8 cellular contexts compared by ENCODE assay signal in genomic region chr1:75615664-75616435, GRCh38. TPM values are rescaled to one million over a fixed set of nuclear protein-coding genes. Genes with fewer than 3 reads are reported as not detected.
DNase-seq lines count a peak whose midpoint lies in the region; ATAC-seq and TF ChIP-seq lines count a peak whose summit lies in the region.

No MANE protein-coding gene starts in this region.

- DNase-seq in AG04449 (ENCODE audit: low read depth, low spot score) (no peak), M059J (ENCODE audit: low read depth) (peak; percentile 14), occipital lobe (lab: John Stamatoyannopoulos, UW) (peak; percentile 17), NOMO-1 treated with DMSO at 0.1 percent for 48 hours (lab: John Stamatoyannopoulos, UW; ENCODE audit: unreplicated experiment) (no peak), NAMALWA (ENCODE audit: low spot score) (no peak)
- peak; percentile 5 for DNase-seq in activated naive CD4-positive, alpha-beta T cell treated with Interleukin-2 at 50 U/mL for 16 hours

- no peaks in the 10 kb centered on the region for H3K36me3 ChIP-seq in gastroesophageal sphincter

- TF ChIP-seq CTCF in AG04449 (IDR thresholded peaks at IDR 0.05; ENCODE audit: insufficient read depth, low read length, missing control alignments) = no peak
- no peak for TF ChIP-seq CTCF in gastroesophageal sphincter (IDR thresholded peaks at IDR 0.05)

- ATAC-seq in GM18511 (IDR thresholded peaks at IDR 0.05; ENCODE audit: unreplicated experiment) (peak; percentile 44), gastroesophageal sphincter (peak; percentile 72)

- no peak for TF ChIP-seq POLR2A in gastroesophageal sphincter (IDR thresholded peaks at IDR 0.05)

- H3K9me3 ChIP-seq in gastroesophageal sphincter = no peaks in the 10 kb centered on the region

- peaks cover 56% of the 10 kb centered on the region for H3K27me3 ChIP-seq in gastroesophageal sphincter

- TF ChIP-seq EP300 in gastroesophageal sphincter (IDR thresholded peaks at IDR 0.05) = no peak

- peaks cover 0 to 31% (median 18%) of the 10 kb centered on the region in 3 donors for H3K4me1 ChIP-seq in gastroesophageal sphincter

- H3K27ac ChIP-seq in gastroesophageal sphincter = no peak overlapping the region

- POLR2A ChIA-PET in AG04449 (lab: Yijun Ruan, JAX) = no interaction called here

- CTCF ChIA-PET in AG04449 (lab: Yijun Ruan, JAX) = interaction anchor here (1.9 kb wide), 1 partner anchor 350 kb away, joined by 4 read pairs; no protein-coding TSS in a partner anchor

- 0% methylated on average over 4 of the region's 72 CpGs; no CpG with 5 or more reads in 1 of the 2 donors for WGBS in gastroesophageal sphincter (ENCODE audit: low coverage in 1 of 2), 2 donors

- H3K4me3 ChIP-seq in AG04449 (ENCODE audit: low read depth, low read length) = peak overlapping the region; percentile 55
- H3K4me3 ChIP-seq in gastroesophageal sphincter = peak overlapping the region; percentile 51 to 60

RNA-seq across cellular contexts. Expression of gene SLC44A5, which starts 4.9 kb away (rescaled TPM):
- 0.12 TPM in 1 of 2 replicates, not detected in the other for total RNA-seq in M059J (2014; rRNA removed; shearing (Covaris generic))
- total RNA-seq in gastroesophageal sphincter (1 to 10 TPM in 1 of 4 donors, under 1 TPM in 3; 0.27 to 1.1 (median 0.42) TPM), occipital lobe (266 TPM)

Comparison
In these comparisons a context has a peak if more than half of its experiments do, and no peak if none do; other contexts are left out.
1. DNase-seq: peak in M059J (single experiment), activated naive CD4-positive, alpha-beta T cell treated with Interleukin-2 at 50 U/mL for 16 hours (single experiment) and occipital lobe (single experiment); none in AG04449 (single experiment), NOMO-1 treated with DMSO at 0.1 percent for 48 hours (single experiment) and NAMALWA (single experiment).
2. RNA of gene SLC44A5, which starts 4.9 kb away (total RNA-seq): 266 TPM in occipital lobe (single experiment); 0.27 to 1.1 TPM in gastroesophageal sphincter and 0.12 TPM in M059J; every median in the first group is over 100 times any median in the second.